ENCODE assay signal across 30 cellular contexts in the genomic region with DNA sequence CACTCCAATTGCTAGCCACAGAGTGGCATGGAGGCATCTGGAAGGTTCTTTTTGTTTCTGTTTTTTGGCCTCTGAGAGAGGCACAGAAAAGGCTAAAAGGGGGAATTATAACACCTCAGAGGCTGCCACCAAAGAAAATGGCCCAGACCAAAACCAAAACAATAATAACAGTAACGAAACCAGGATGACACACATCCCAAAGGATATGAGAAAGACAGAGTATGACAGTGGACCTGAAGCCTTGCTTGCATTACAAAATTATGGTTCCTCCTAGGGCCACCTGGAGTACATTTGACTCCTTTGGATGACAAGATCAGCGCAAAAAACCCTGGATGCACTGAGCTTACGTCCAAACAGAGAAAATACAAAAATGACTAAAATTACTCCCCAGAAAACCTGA.
DNase-seq lines count a peak whose midpoint lies in the region; ATAC-seq and TF ChIP-seq lines count a peak whose summit lies in the region.
"Had no signal": no experiment of that assay in that cellular context is flagged by ENCODE, and none has a peak within 500 bp of the region (broad histone marks: within the 10 kb centered on the region; RNA-seq: fewer than 3 reads in every experiment).

No MANE protein-coding gene starts in this region.

- H3K36me3 Mint-ChIP-seq in IgD-negative memory B cell: peaks cover 2% of the 10 kb centered on the region
- H3K36me3 Mint-ChIP-seq in activated T-helper 17 cell treated with anti-CD3 and anti-CD28 coated beads, Interleukin-2, amount 50 U/mL, for 72 hours (ENCODE audit: low read depth): no peaks in the 10 kb centered on the region
- no peaks in the 10 kb centered on the region for H3K36me3 Mint-ChIP-seq in glutamatergic neuron (ENCODE audit: unreplicated experiment)
- no peaks in the 10 kb centered on the region for H3K36me3 Mint-ChIP-seq in stimulated activated effector memory CD8-positive, alpha-beta T cell treated with anti-CD3 and anti-CD28 coated beads, Interleukin-12 subunit alpha, Interleukin-12 subunit beta, amount 100 ng/mL, for 72 hours
- H3K36me3 Mint-ChIP-seq: CD14-positive monocyte; CD4-positive, CD25-positive, alpha-beta regulatory T cell; CD8-positive, alpha-beta T cell had no signal

- H3K27ac Mint-ChIP-seq in IgD-negative memory B cell (peak overlapping the region in 2 of 3 donors; percentile 25 to 65), glutamatergic neuron (ENCODE audit: unreplicated experiment) (peak overlapping the region; percentile 83)
- H3K27ac Mint-ChIP-seq in activated T-helper 17 cell treated with anti-CD3 and anti-CD28 coated beads, Interleukin-2, amount 50 U/mL, for 72 hours: no peak overlapping the region
- no peak overlapping the region for H3K27ac Mint-ChIP-seq in stimulated activated effector memory CD8-positive, alpha-beta T cell treated with anti-CD3 and anti-CD28 coated beads, Interleukin-12 subunit alpha, Interleukin-12 subunit beta, amount 100 ng/mL, for 72 hours
- H3K27ac Mint-ChIP-seq: B cell; CD4-positive, alpha-beta memory T cell; CD4-positive, alpha-beta T cell; CD4-positive, CD25-positive, alpha-beta regulatory T cell; CD8-positive, alpha-beta memory T cell; CD8-positive, alpha-beta T cell had no signal

- TF ChIP-seq CTCF in glutamatergic neuron (IDR thresholded peaks at IDR 0.05; ENCODE audit: partially characterized antibody, unreplicated experiment): no peak

- H3K27me3 Mint-ChIP-seq in IgD-negative memory B cell (no peaks in the 10 kb centered on the region), glutamatergic neuron (ENCODE audit: unreplicated experiment) (peaks cover 10% of the 10 kb centered on the region)
- H3K27me3 Mint-ChIP-seq in activated T-helper 17 cell treated with anti-CD3 and anti-CD28 coated beads, Interleukin-2, amount 50 U/mL, for 72 hours: no peaks in the 10 kb centered on the region
- H3K27me3 Mint-ChIP-seq: B cell; CD4-positive, alpha-beta T cell; CD4-positive, CD25-positive, alpha-beta regulatory T cell had no signal

- no peak overlapping the region for H3K4me3 Mint-ChIP-seq in IgD-negative memory B cell
- no peak overlapping the region for H3K4me3 Mint-ChIP-seq in activated T-helper 17 cell treated with anti-CD3 and anti-CD28 coated beads, Interleukin-2, amount 50 U/mL, for 72 hours
- no peak overlapping the region for H3K4me3 Mint-ChIP-seq in glutamatergic neuron (ENCODE audit: unreplicated experiment)
- no peak overlapping the region for H3K4me3 Mint-ChIP-seq in stimulated activated effector memory CD8-positive, alpha-beta T cell treated with anti-CD3 and anti-CD28 coated beads, Interleukin-12 subunit alpha, Interleukin-12 subunit beta, amount 100 ng/mL, for 72 hours
- H3K4me3 Mint-ChIP-seq: B cell; CD14-positive monocyte; CD4-positive, alpha-beta memory T cell; CD4-positive, alpha-beta T cell; CD4-positive, CD25-positive, alpha-beta regulatory T cell; CD8-positive, alpha-beta memory T cell; CD8-positive, alpha-beta T cell had no signal

- peak; percentile 81 for ATAC-seq in activated T-helper 17 cell treated with anti-CD3 and anti-CD28 coated beads, Interleukin-2, amount 50 U/mL, for 72 hours (replicated peaks)
- ATAC-seq in stimulated activated effector memory CD8-positive, alpha-beta T cell treated with anti-CD3 and anti-CD28 coated beads, Interleukin-12 subunit alpha, Interleukin-12 subunit beta, amount 100 ng/mL, for 72 hours: peak; percentile 62
- no peak for ATAC-seq in left colon
- no peak for ATAC-seq in GM21529 (IDR thresholded peaks at IDR 0.05; ENCODE audit: unreplicated experiment)
- ATAC-seq: A549; CD8-positive, alpha-beta T cell had no signal

- intact Hi-C loops in left colon (cut with DNase I, micrococcal nuclease): no loop called here

- H3K9me3 Mint-ChIP-seq in IgD-negative memory B cell (peaks cover 0 to 8% (median under 1%) of the 10 kb centered on the region in 3 donors), glutamatergic neuron (ENCODE audit: unreplicated experiment) (peaks cover 12% of the 10 kb centered on the region)
- peaks cover 2% of the 10 kb centered on the region for H3K9me3 Mint-ChIP-seq in activated T-helper 17 cell treated with anti-CD3 and anti-CD28 coated beads, Interleukin-2, amount 50 U/mL, for 72 hours
- no peaks in the 10 kb centered on the region for H3K9me3 Mint-ChIP-seq in stimulated activated effector memory CD8-positive, alpha-beta T cell treated with anti-CD3 and anti-CD28 coated beads, Interleukin-12 subunit alpha, Interleukin-12 subunit beta, amount 100 ng/mL, for 72 hours
- H3K9me3 Mint-ChIP-seq: CD4-positive, alpha-beta T cell; CD8-positive, alpha-beta memory T cell; CD8-positive, alpha-beta T cell had no signal

- DNase-seq in glutamatergic neuron (no peak), left colon (no peak), DMS 273 treated with DMSO at 0.1 percent for 48 hours (lab: John Stamatoyannopoulos, UW) (no peak), NCI-H69 (lab: John Stamatoyannopoulos, UW) (no peak)
- no peak for DNase-seq in stimulated activated effector memory CD8-positive, alpha-beta T cell treated with anti-CD3 and anti-CD28 coated beads, Interleukin-12 subunit alpha, Interleukin-12 subunit beta, amount 100 ng/mL, for 72 hours (ENCODE audit: low spot score in 2 of 2)
- DNase-seq: 8988T; ACHN; AML-193; BE2C; C1 segment of cervical spinal cord; Caco-2; Calu3; CD4-positive, alpha-beta memory T cell; CD4-positive, alpha-beta T cell; CD4-positive, CD25-positive, alpha-beta regulatory T cell; CD8-positive, alpha-beta memory T cell; CD8-positive, alpha-beta T cell; COR-L47; DMS153; DMS53; DMS79; DMS79 treated with DMSO at 0.1 percent for 48 hours; DND-41; EL had no signal

- H3K4me1 Mint-ChIP-seq in IgD-negative memory B cell (no peaks in the 10 kb centered on the region), glutamatergic neuron (ENCODE audit: low read depth, unreplicated experiment) (peaks cover 32% of the 10 kb centered on the region)
- H3K4me1 Mint-ChIP-seq in activated T-helper 17 cell treated with anti-CD3 and anti-CD28 coated beads, Interleukin-2, amount 50 U/mL, for 72 hours: no peaks in the 10 kb centered on the region
- peaks cover 7% of the 10 kb centered on the region for H3K4me1 Mint-ChIP-seq in stimulated activated effector memory CD8-positive, alpha-beta T cell treated with anti-CD3 and anti-CD28 coated beads, Interleukin-12 subunit alpha, Interleukin-12 subunit beta, amount 100 ng/mL, for 72 hours
- H3K4me1 Mint-ChIP-seq: B cell; CD14-positive monocyte; CD4-positive, CD25-positive, alpha-beta regulatory T cell; CD8-positive, alpha-beta memory T cell had no signal

Comparison
In these comparisons a context has a peak if more than half of its experiments do, and no peak if none do; other contexts are left out.
1. H3K27ac Mint-ChIP-seq: peak in IgD-negative memory B cell (2 of 3) and glutamatergic neuron (single experiment); none in activated T-helper 17 cell treated with anti-CD3 and anti-CD28 coated beads, Interleukin-2, amount 50 U/mL, for 72 hours (single experiment) and stimulated activated effector memory CD8-positive, alpha-beta T cell treated with anti-CD3 and anti-CD28 coated beads, Interleukin-12 subunit alpha, Interleukin-12 subunit beta, amount 100 ng/mL, for 72 hours (single experiment).
2. ATAC-seq: peak in activated T-helper 17 cell treated with anti-CD3 and anti-CD28 coated beads, Interleukin-2, amount 50 U/mL, for 72 hours (single experiment) and stimulated activated effector memory CD8-positive, alpha-beta T cell treated with anti-CD3 and anti-CD28 coated beads, Interleukin-12 subunit alpha, Interleukin-12 subunit beta, amount 100 ng/mL, for 72 hours (single experiment); none in left colon (single experiment) and GM21529 (single experiment).